In genomic region chr21:35007348-35007747, GRCh38 we compare ENCODE assay signal across 1 cellular context.
TF ChIP-seq lines count a peak whose summit lies in the region.

No MANE protein-coding gene starts in this region.

TF ChIP-seq in H1, 55 proteins besides CTCF, POLR2A, EP300 and RAD21:
- TF ChIP-seq, protein P1, sequence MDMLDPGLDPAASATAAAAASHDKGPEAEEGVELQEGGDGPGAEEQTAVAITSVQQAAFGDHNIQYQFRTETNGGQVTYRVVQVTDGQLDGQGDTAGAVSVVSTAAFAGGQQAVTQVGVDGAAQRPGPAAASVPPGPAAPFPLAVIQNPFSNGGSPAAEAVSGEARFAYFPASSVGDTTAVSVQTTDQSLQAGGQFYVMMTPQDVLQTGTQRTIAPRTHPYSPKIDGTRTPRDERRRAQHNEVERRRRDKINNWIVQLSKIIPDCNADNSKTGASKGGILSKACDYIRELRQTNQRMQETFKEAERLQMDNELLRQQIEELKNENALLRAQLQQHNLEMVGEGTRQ (IDR thresholded peaks at IDR 0.05; ENCODE audit: low read length): no peak
- TF ChIP-seq CTBP2 (IDR thresholded peaks at IDR 0.05; ENCODE audit: borderline replicate concordance, insufficient read depth, insufficient read length, low read length) (no peak), CBX8 (IDR thresholded peaks at IDR 0.05; ENCODE audit: borderline replicate concordance, low read depth, low read length) (no peak), HDAC6 (IDR thresholded peaks at IDR 0.05; ENCODE audit: low read depth, low read length) (no peak), NRF1 (IDR thresholded peaks at IDR 0.05; ENCODE audit: low read depth, low read length) (no peak), SIRT6 (IDR thresholded peaks at IDR 0.05; ENCODE audit: low read length) (no peak), CEBPB (IDR thresholded peaks at IDR 0.05; ENCODE audit: low read depth, low read length) (no peak), KDM4A (IDR thresholded peaks at IDR 0.05; ENCODE audit: low read depth, low read length, severe bottlenecking) (no peak), RBBP5 (IDR thresholded peaks at IDR 0.05; ENCODE audit: borderline replicate concordance, low read depth, low read length) (no peak), CBX5 (IDR thresholded peaks at IDR 0.05; ENCODE audit: low read depth, low read length) (no peak), TEAD4 (IDR thresholded peaks at IDR 0.05; ENCODE audit: low read depth, low read length) (no peak), SIX5 (IDR thresholded peaks at IDR 0.05; ENCODE audit: low read depth, low read length) (no peak), ZNF274 (IDR thresholded peaks at IDR 0.05; ENCODE audit: borderline replicate concordance, extremely low read depth, low read length) (no peak), HDAC2 (IDR thresholded peaks at IDR 0.05; ENCODE audit: borderline replicate concordance in 1 of 2, low read depth in 2 of 2, low read length in 2 of 2) (no peak)
